8 cellular contexts compared by ENCODE assay signal in genomic region chr22:38315801-38316339, GRCh38. TPM values are rescaled to one million over a fixed set of nuclear protein-coding genes. Genes with fewer than 3 reads are reported as not detected.
DNase-seq lines count a peak whose midpoint lies in the region; ATAC-seq and TF ChIP-seq lines count a peak whose summit lies in the region.

No MANE protein-coding gene starts in this region.

- peaks cover 4% of the 10 kb centered on the region for H3K4me1 ChIP-seq in colonic mucosa
- H3K4me1 ChIP-seq in naive thymus-derived CD4-positive, alpha-beta T cell (ENCODE audit: control insufficient read depth in 2 of 2, insufficient read depth in 2 of 2, low read length in 2 of 2), result peaks cover 28 to 39% of the 10 kb centered on the region in 2 donors

- H3K4me1 Mint-ChIP-seq in naive thymus-derived CD4-positive, alpha-beta T cell, result peaks cover 46 to 64% (median 55%) of the 10 kb centered on the region in 7 donors

- H3K27me3 ChIP-seq in GM06990 (replicated peaks; ENCODE audit: control insufficient read depth, insufficient read depth, low read length) (no peaks in the 10 kb centered on the region), colonic mucosa (no peaks in the 10 kb centered on the region)
- H3K27me3 ChIP-seq in naive thymus-derived CD4-positive, alpha-beta T cell (ENCODE audit: control insufficient read depth in 2 of 2, insufficient read depth in 2 of 2, low read length in 2 of 2), result no peaks in the 10 kb centered on the region

- H3K9ac ChIP-seq in colonic mucosa (ENCODE audit: low read depth in 2 of 2, low read length in 2 of 2), result peak overlapping the region; percentile 90 to 93

- peak overlapping the region; percentile 87 to 97 (median 95) for H3K27ac Mint-ChIP-seq in naive thymus-derived CD4-positive, alpha-beta T cell

- no peaks in the 10 kb centered on the region for H3K9me3 ChIP-seq in colonic mucosa
- H3K9me3 ChIP-seq in naive thymus-derived CD4-positive, alpha-beta T cell (ENCODE audit: control insufficient read depth in 2 of 3, low read length in 3 of 3), result no peaks in the 10 kb centered on the region

- peak overlapping the region; percentile 83 to 92 (median 88) for H3K4me3 Mint-ChIP-seq in naive thymus-derived CD4-positive, alpha-beta T cell

- peak overlapping the region; percentile 94 for H3K27ac ChIP-seq in colonic mucosa
- peak overlapping the region; percentile 91 for H3K27ac ChIP-seq in naive thymus-derived CD4-positive, alpha-beta T cell (ENCODE audit: low read depth, low read length)

- H3K9me3 Mint-ChIP-seq in naive thymus-derived CD4-positive, alpha-beta T cell, result peaks cover 0 to 5% (median 0%) of the 10 kb centered on the region in 11 donors

- peaks cover 0 to 3% (median 0%) of the 10 kb centered on the region in 5 donors for H3K36me3 Mint-ChIP-seq in naive thymus-derived CD4-positive, alpha-beta T cell

- H3K4me3 ChIP-seq in GM06990 (replicated peaks; ENCODE audit: low read depth, low read length), result peak overlapping the region; percentile 68
- peak overlapping the region; percentile 68 for H3K4me3 ChIP-seq in colonic mucosa
- H3K4me3 ChIP-seq in naive thymus-derived CD4-positive, alpha-beta T cell (ENCODE audit: low read length), result peak overlapping the region; percentile 62

- POLR2A ChIA-PET in naive thymus-derived CD4-positive, alpha-beta T cell (lab: Charles Lee), result interaction anchor here (0.9 kb wide), 1 partner anchor 50 kb away, joined by 4 read pairs; no protein-coding TSS in a partner anchor

- no peak for TF ChIP-seq CTCF in GM06990 (IDR thresholded peaks at IDR 0.05; ENCODE audit: insufficient read depth, low read length, poor library complexity, severe bottlenecking)
- no peak for TF ChIP-seq CTCF in colonic mucosa (IDR thresholded peaks at IDR 0.05)

- no peak for DNase-seq in GM06990 (ENCODE audit: extremely low read depth, insufficient read length)
- peak; percentile 71 for DNase-seq in NCI-H69 (lab: John Stamatoyannopoulos, UW)
- DNase-seq in colonic mucosa, result no peak
- peak in 7 of 9 donors; percentile 21 to 51 (median 42) for DNase-seq in naive thymus-derived CD4-positive, alpha-beta T cell
- DNase-seq in GM19240 (ENCODE audit: insufficient read length, low spot score), result no peak
- no peak for DNase-seq in GDM1 (lab: John Stamatoyannopoulos, UW)
- no peak for DNase-seq in SIG-M5 treated with dmso at 0.1 percent for 504 hours (lab: John Stamatoyannopoulos, UW; ENCODE audit: unreplicated experiment)
- DNase-seq in stimulated activated CD4-positive, alpha-beta T cell treated with anti-CD3 and anti-CD28 coated beads, Interleukin-4, amount 100 ng/mL, for 4 hours, result no peak

- H3K36me3 ChIP-seq in GM06990 (ENCODE audit: control insufficient read depth, insufficient read depth, low read length) (peaks cover 10% of the 10 kb centered on the region), colonic mucosa (no peaks in the 10 kb centered on the region)
- peaks cover 0 to 6% (median 0%) of the 10 kb centered on the region in 3 experiments for H3K36me3 ChIP-seq in naive thymus-derived CD4-positive, alpha-beta T cell (ENCODE audit: control insufficient read depth in 2 of 3, insufficient read depth in 3 of 3, low read length in 3 of 3)

- H3K27me3 Mint-ChIP-seq in naive thymus-derived CD4-positive, alpha-beta T cell, result no peaks in the 10 kb centered on the region

- ATAC-seq in naive thymus-derived CD4-positive, alpha-beta T cell, result no peak

- CTCF ChIA-PET in naive thymus-derived CD4-positive, alpha-beta T cell (lab: Charles Lee), result interaction anchor here (1.4 kb wide), 1 partner anchor 10 kb away, joined by 4 read pairs; no protein-coding TSS in a partner anchor

- intact Hi-C loops in colonic mucosa (cut with DNase I), result no loop called here
- intact Hi-C loops in naive thymus-derived CD4-positive, alpha-beta T cell (cut with micrococcal nuclease), result loop anchor here (1.0 to 10.0 kb wide), 8 partner anchors 36 to 557 kb away; partner anchors contain the start of genes CBX6 (in 1 of the 2), DDX17 (in 1 of the 2), GTPBP1 (in 1 of the 2) and MAFF (in 1 of the 2)

RNA-seq across cellular contexts. Expression of gene CSNK1E, which starts 1.4 kb away (rescaled TPM):
- total RNA-seq in colonic mucosa, result 10 to 100 TPM; 97.0 to 97.2 TPM
- 100 to 1,000 TPM in 2 of 5 experiments, 10 to 100 TPM in 3; 71.6 to 143 (median 91.9) TPM for total RNA-seq in naive thymus-derived CD4-positive, alpha-beta T cell
- polyA plus RNA-seq in naive thymus-derived CD4-positive, alpha-beta T cell, result 1 to 10 TPM; 5.6 to 8.1 TPM

RNA-seq across cellular contexts. Expression of gene TMEM184B, which starts 43.1 kb away (rescaled TPM):
- total RNA-seq in colonic mucosa, result 10 to 100 TPM; 58.8 to 61.6 TPM
- 10 to 100 TPM; 26.9 to 41.3 (median 35.0) TPM for total RNA-seq in naive thymus-derived CD4-positive, alpha-beta T cell
- polyA plus RNA-seq in naive thymus-derived CD4-positive, alpha-beta T cell, result 10 to 100 TPM in 1 of 2 donors, 1 to 10 TPM in 1; 9.0 to 19.5 TPM

Comparison
In these comparisons a context has a peak if more than half of its experiments do, and no peak if none do; other contexts are left out.
1. DNase-seq: peak in NCI-H69 (single experiment) and naive thymus-derived CD4-positive, alpha-beta T cell (7 of 9); none in GM06990 (single experiment), colonic mucosa (single experiment), GM19240 (single experiment), GDM1 (single experiment), SIG-M5 treated with dmso at 0.1 percent for 504 hours (single experiment) and stimulated activated CD4-positive, alpha-beta T cell treated with anti-CD3 and anti-CD28 coated beads, Interleukin-4, amount 100 ng/mL, for 4 hours (0 of 2).
2. Peak in every context shown above with its lines, with median percentiles within 50 percentile points of each other: H3K4me3 ChIP-seq.